ENCODE assay signal across 14 cellular contexts in genomic region chr1:33459766-33460543, GRCh38. TPM values are rescaled to one million over a fixed set of nuclear protein-coding genes. Genes with fewer than 3 reads are reported as not detected.
DNase-seq lines count a peak whose midpoint lies in the region; ATAC-seq and TF ChIP-seq lines count a peak whose summit lies in the region.
"Had no signal": no experiment of that assay in that cellular context is flagged by ENCODE, and none has a peak within 500 bp of the region (broad histone marks: within the 10 kb centered on the region; RNA-seq: fewer than 3 reads in every experiment).

No MANE protein-coding gene starts in this region.

- H3K9me3 ChIP-seq in smooth muscle cell (replicated peaks; ENCODE audit: low read depth): no peaks in the 10 kb centered on the region

- H3K9me3 Mint-ChIP-seq in mesothelial cell of epicardium: no peaks in the 10 kb centered on the region
- H3K9me3 Mint-ChIP-seq: activated naive CD8-positive, alpha-beta T cell treated with anti-CD3 and anti-CD28 coated beads, Interleukin-2, amount 10 ng/mL, durations not matched to agents 7 days and 5 days had no signal

- no peaks in the 10 kb centered on the region for H3K27me3 Mint-ChIP-seq in mesothelial cell of epicardium (ENCODE audit: low read depth)

- no peaks in the 10 kb centered on the region for H3K79me2 ChIP-seq in smooth muscle cell (ENCODE audit: low read depth)

- TF ChIP-seq CTCF in foreskin fibroblast (IDR thresholded peaks at IDR 0.05; ENCODE audit: low read depth, low read length): no peak
- no peak for TF ChIP-seq CTCF in smooth muscle cell (IDR thresholded peaks at IDR 0.05; ENCODE audit: borderline replicate concordance, insufficient read depth, poor library complexity, severe bottlenecking)
- no peak for TF ChIP-seq CTCF in mesothelial cell of epicardium (IDR thresholded peaks at IDR 0.05; ENCODE audit: unreplicated experiment)

- H3K4me3 Mint-ChIP-seq in mesothelial cell of epicardium: no peak overlapping the region
- H3K4me3 Mint-ChIP-seq: activated naive CD8-positive, alpha-beta T cell treated with anti-CD3 and anti-CD28 coated beads, Interleukin-2, amount 10 ng/mL, durations not matched to agents 7 days and 5 days had no signal

- H3K4me1 ChIP-seq in smooth muscle cell (ENCODE audit: low read depth): peaks cover 4% of the 10 kb centered on the region

- no peaks in the 10 kb centered on the region for H3K36me3 ChIP-seq in smooth muscle cell (ENCODE audit: low read depth)

- H3K27me3 ChIP-seq in smooth muscle cell (ENCODE audit: low read depth): no peaks in the 10 kb centered on the region

- ATAC-seq in GM18502 (IDR thresholded peaks at IDR 0.05; ENCODE audit: poor library complexity, unreplicated experiment) (no peak), GM18858 (IDR thresholded peaks at IDR 0.05; ENCODE audit: unreplicated experiment) (no peak)

- H3F3A ChIP-seq in smooth muscle cell (ENCODE audit: low read depth): no peaks in the 10 kb centered on the region

- H3K4me2 ChIP-seq in smooth muscle cell: no peak overlapping the region

- H3K36me3 Mint-ChIP-seq in mesothelial cell of epicardium: no peaks in the 10 kb centered on the region
- H3K36me3 Mint-ChIP-seq: activated naive CD8-positive, alpha-beta T cell treated with anti-CD3 and anti-CD28 coated beads, Interleukin-2, amount 10 ng/mL, durations not matched to agents 7 days and 5 days had no signal

- peak overlapping the region; percentile 71 for H3K27ac ChIP-seq in smooth muscle cell (ENCODE audit: low read depth)
- H3K27ac ChIP-seq: HL-60 had no signal

- H4K20me1 ChIP-seq in smooth muscle cell (ENCODE audit: low read depth): no peaks in the 10 kb centered on the region

- 75% methylated on average over 6 of the region's 6 CpGs for WGBS in smooth muscle cell (ENCODE audit: low lambda C conversion rate)

- H3K4me1 Mint-ChIP-seq in mesothelial cell of epicardium: peaks cover 16% of the 10 kb centered on the region

- H3K4me3 ChIP-seq in foreskin fibroblast (ENCODE audit: low read depth in 1 of 2, low read length in 2 of 2) (no peak overlapping the region), smooth muscle cell (no peak overlapping the region)

- DNase-seq in ELR (ENCODE audit: low read depth) (peak; percentile 79), RKO (ENCODE audit: low spot score) (peak; percentile 67), foreskin fibroblast (peak; percentile 87 to 91), smooth muscle cell (lab: John Stamatoyannopoulos, UW; ENCODE audit: unreplicated experiment) (no peak), mesothelial cell of epicardium (ENCODE audit: low spot score in 2 of 2, unreplicated experiment in 2 of 2) (no peak), mesenteric fat pad (ENCODE audit: low spot score) (no peak)
- DNase-seq: activated CD4-positive, alpha-beta T cell treated with anti-CD3 and anti-CD28 coated beads, Interleukin-2, amount 50 U/mL, for 1 hour; activated naive CD8-positive, alpha-beta T cell treated with anti-CD3 and anti-CD28 coated beads, Interleukin-2, amount 10 ng/mL, durations not matched to agents 7 days and 5 days; DMS79; NCI-H1694 treated with DMSO at 0.1 percent for 48 hours; stimulated activated CD8-positive, alpha-beta memory T cell treated with anti-CD3 and anti-CD28 coated beads, Interleukin-4, amount 100 ng/mL, for 48 hours had no signal

- no peak overlapping the region for H3K9ac ChIP-seq in smooth muscle cell (ENCODE audit: low read depth)

- no peak overlapping the region for H3K27ac Mint-ChIP-seq in mesothelial cell of epicardium
- H3K27ac Mint-ChIP-seq: activated naive CD8-positive, alpha-beta T cell treated with anti-CD3 and anti-CD28 coated beads, Interleukin-2, amount 10 ng/mL, durations not matched to agents 7 days and 5 days had no signal

- no peak overlapping the region for H2AFZ ChIP-seq in smooth muscle cell (ENCODE audit: low read depth)

RNA-seq across cellular contexts. Expression of gene ZSCAN20, which starts 12.5 kb away (rescaled TPM):
- total RNA-seq in smooth muscle cell (3.8 and 9.0 TPM in 2 replicates), mesothelial cell of epicardium (7.6 to 9.2 TPM (median 8.0 TPM) in 3 replicates), mesenteric fat pad (2.9 TPM)
- 0.84 and 2.3 TPM in 2 replicates for polyA plus RNA-seq in smooth muscle cell

RNA-seq across cellular contexts. Expression of gene PHC2, which starts 29.1 kb away (rescaled TPM):
- total RNA-seq in smooth muscle cell: 42.4 and 54.9 TPM in 2 replicates
- 90.9 and 109 TPM in 2 replicates for polyA plus RNA-seq in smooth muscle cell
- 99.5 to 104 TPM (median 99.7 TPM) in 3 replicates for total RNA-seq in mesothelial cell of epicardium
- total RNA-seq in mesenteric fat pad: 142 TPM

Comparison
In these comparisons a context has a peak if more than half of its experiments do, and no peak if none do; other contexts are left out.
1. DNase-seq: peak in ELR (single experiment), RKO (single experiment) and foreskin fibroblast (2 of 2); none in smooth muscle cell (single experiment), mesothelial cell of epicardium (0 of 2) and mesenteric fat pad (single experiment).